Comparison of ENCODE assay signal across 25 cellular contexts in the genomic region with DNA sequence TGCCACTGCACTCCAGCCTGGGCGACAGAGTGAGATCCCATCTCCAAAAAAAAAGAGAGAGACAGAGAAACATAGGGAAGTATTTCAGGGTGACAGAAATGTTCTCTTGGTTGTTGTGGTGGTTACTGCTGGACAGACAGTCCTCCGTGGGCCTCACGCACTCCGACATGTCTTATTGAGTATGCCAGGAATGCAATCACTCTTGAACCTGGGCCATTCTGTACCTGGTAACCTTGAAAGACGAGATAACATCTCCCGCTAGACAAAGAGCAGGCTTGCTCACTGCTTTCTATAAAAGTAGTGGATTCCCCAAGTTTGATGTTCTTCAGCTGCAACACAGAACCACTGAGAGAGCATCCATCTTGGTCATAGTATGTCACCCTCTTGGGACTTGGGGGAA. TPM values are rescaled to one million over a fixed set of nuclear protein-coding genes. Genes with fewer than 3 reads are reported as not detected.
DNase-seq lines count a peak whose midpoint lies in the region; ATAC-seq, FAIRE-seq and TF ChIP-seq lines count a peak whose summit lies in the region.
"Had no signal": no experiment of that assay in that cellular context is flagged by ENCODE, and none has a peak within 500 bp of the region (broad histone marks: within the 10 kb centered on the region; RNA-seq: fewer than 3 reads in every experiment).

No MANE protein-coding gene starts in this region.

- H2AFZ ChIP-seq in HepG2 (ENCODE audit: low read length) (no peak overlapping the region), astrocyte (ENCODE audit: low read depth, low read length) (no peak overlapping the region), keratinocyte (ENCODE audit: control insufficient read depth, low read length) (no peak overlapping the region)
- H2AFZ ChIP-seq: PC-9 had no signal

- ATAC-seq in HepG2 (peak; percentile 56), right lobe of liver (no peak), psoas muscle (no peak)
- ATAC-seq in stimulated activated effector memory CD8-positive, alpha-beta T cell treated with anti-CD3 and anti-CD28 coated beads, Interleukin-12 subunit alpha, Interleukin-12 subunit beta, amount 100 ng/mL, for 72 hours: no peak
- ATAC-seq: A549, HCT116, K562 had no signal

- FAIRE-seq in HepG2 (lab: Jason Lieb, UNC) (no peak), astrocyte (lab: Jason Lieb, UNC) (no peak), keratinocyte (lab: Jason Lieb, UNC) (peak; percentile 43)
- FAIRE-seq: A549, D721Med, G401.6, K562 had no signal

- TF ChIP-seq CTCF in HepG2 (CRISPR knock-in tag; IDR thresholded peaks at IDR 0.05) (no peak), right lobe of liver (IDR thresholded peaks at IDR 0.05) (no peak), astrocyte (IDR thresholded peaks at IDR 0.05; ENCODE audit: insufficient read depth, low read depth, low read length) (no peak), keratinocyte (optimal IDR thresholded peaks at IDR 0.05 in 1 of 3, IDR thresholded peaks at IDR 0.05 in 1 of 3, conservative IDR thresholded peaks at IDR 0.05 in 1 of 3; ENCODE audit: extremely low read depth in 1 of 3, insufficient read depth in 2 of 3, low read length in 3 of 3) (no peak), psoas muscle (IDR thresholded peaks at IDR 0.05) (no peak), type B pancreatic cell (conservative IDR thresholded peaks at IDR 0.05) (no peak)

- H3K4me1 Mint-ChIP-seq in astrocyte (ENCODE audit: low read depth, unreplicated experiment) (peaks cover 24% of the 10 kb centered on the region), type B pancreatic cell (ENCODE audit: unreplicated experiment) (peaks cover 37% of the 10 kb centered on the region)
- peaks cover 49% of the 10 kb centered on the region for H3K4me1 Mint-ChIP-seq in stimulated activated effector memory CD8-positive, alpha-beta T cell treated with anti-CD3 and anti-CD28 coated beads, Interleukin-12 subunit alpha, Interleukin-12 subunit beta, amount 100 ng/mL, for 72 hours

- H3K27me3 ChIP-seq in HepG2 (ENCODE audit: control insufficient read depth in 1 of 2, insufficient read depth in 2 of 2, low read length in 2 of 2) (no peaks in the 10 kb centered on the region), right lobe of liver (no peaks in the 10 kb centered on the region), astrocyte (ENCODE audit: insufficient read depth, low read length) (no peaks in the 10 kb centered on the region), keratinocyte (ENCODE audit: control insufficient read depth, extremely low read depth, insufficient read depth, low read length) (no peaks in the 10 kb centered on the region), psoas muscle (ENCODE audit: insufficient read depth in 3 of 3, low read length in 2 of 3) (no peaks in the 10 kb centered on the region)
- H3K27me3 ChIP-seq: BLaER1 treated with 17β-estradiol and CSF1 and Interleukin-3, amounts not matched to agents 10 nM and 100 nM; MG63 had no signal

- POLR2A ChIA-PET in HepG2 (lab: Yijun Ruan, JAX): no interaction called here

- no peak overlapping the region for H3K27ac ChIP-seq in HepG2 (ENCODE audit: extremely low read length, insufficient read depth, low read length)
- H3K27ac ChIP-seq in right lobe of liver: no peak overlapping the region
- no peak overlapping the region for H3K27ac ChIP-seq in astrocyte (ENCODE audit: low read depth, low read length)
- no peak overlapping the region for H3K27ac ChIP-seq in keratinocyte (ENCODE audit: control insufficient read depth, insufficient read depth, low read length)
- no peak overlapping the region for H3K27ac ChIP-seq in psoas muscle
- H3K27ac ChIP-seq: A549; BLaER1 treated with 17β-estradiol and CSF1 and Interleukin-3, amounts not matched to agents 10 nM and 100 nM; PC-9 had no signal

- peak overlapping the region; percentile 9 for H3K4me3 Mint-ChIP-seq in astrocyte (ENCODE audit: unreplicated experiment)
- H3K4me3 Mint-ChIP-seq in stimulated activated effector memory CD8-positive, alpha-beta T cell treated with anti-CD3 and anti-CD28 coated beads, Interleukin-12 subunit alpha, Interleukin-12 subunit beta, amount 100 ng/mL, for 72 hours: no peak overlapping the region
- H3K4me3 Mint-ChIP-seq in type B pancreatic cell: no peak overlapping the region

- TF ChIP-seq EP300 in HepG2 (IDR thresholded peaks at IDR 0.05; ENCODE audit: low read depth in 2 of 2, low read length in 2 of 2): no peak
- TF ChIP-seq EP300 in HepG2 (CRISPR knock-in tag; IDR thresholded peaks at IDR 0.05; ENCODE audit: borderline replicate concordance): no peak

- H3K27ac Mint-ChIP-seq in astrocyte (ENCODE audit: unreplicated experiment) (no peak overlapping the region), type B pancreatic cell (no peak overlapping the region)
- peak overlapping the region; percentile 53 for H3K27ac Mint-ChIP-seq in stimulated activated effector memory CD8-positive, alpha-beta T cell treated with anti-CD3 and anti-CD28 coated beads, Interleukin-12 subunit alpha, Interleukin-12 subunit beta, amount 100 ng/mL, for 72 hours
- H3K27ac Mint-ChIP-seq: CD4-positive, alpha-beta T cell had no signal

- 91% methylated on average over 6 of the region's 6 CpGs for WGBS in HepG2 (ENCODE audit: low lambda C conversion rate)
- WGBS in right lobe of liver (ENCODE audit: insufficient coverage, low coverage, low lambda C conversion rate, missing lambda C conversion rate): 83% methylated on average over 6 of the region's 6 CpGs
- WGBS in psoas muscle, 3 donors: 72 to 76% (median 75%) methylated on average over 6 of the region's 6 CpGs

- peaks cover 29% of the 10 kb centered on the region for H3K4me1 ChIP-seq in HepG2 (ENCODE audit: insufficient read depth, low read length)
- peaks cover 0 to 23% (median 9%) of the 10 kb centered on the region in 4 donors for H3K4me1 ChIP-seq in right lobe of liver
- H3K4me1 ChIP-seq in astrocyte (ENCODE audit: insufficient read depth, low read length): peaks cover 14% of the 10 kb centered on the region
- H3K4me1 ChIP-seq in keratinocyte (ENCODE audit: control insufficient read depth, extremely low read depth, insufficient read depth, low read length): peaks cover 40% of the 10 kb centered on the region
- peaks cover 57% of the 10 kb centered on the region for H3K4me1 ChIP-seq in psoas muscle

- peak; percentile 57 for DNase-seq in HepG2 (ENCODE audit: low spot score)
- no peak for DNase-seq in right lobe of liver
- DNase-seq in astrocyte (ENCODE audit: low read depth): no peak
- DNase-seq in keratinocyte (ENCODE audit: low read depth, low spot score): no peak
- no peak for DNase-seq in stimulated activated effector memory CD8-positive, alpha-beta T cell treated with anti-CD3 and anti-CD28 coated beads, Interleukin-12 subunit alpha, Interleukin-12 subunit beta, amount 100 ng/mL, for 72 hours (ENCODE audit: low spot score in 2 of 2)
- DNase-seq in psoas muscle: no peak
- no peak for DNase-seq in type B pancreatic cell (ENCODE audit: extremely low spot score, unreplicated experiment)
- DNase-seq in posterior vena cava (ENCODE audit: low spot score): no peak
- DNase-seq: AML-193; CD4-positive, alpha-beta T cell; DMS53; Kasumi-1; MG63; NCI-H1105 treated with DMSO at 0.1 percent for 48 hours; NCI-H146; NCI-H1930; NCI-H526 treated with DMSO at 0.1 percent for 48 hours; PC-9; SHP77 had no signal

- dilution Hi-C loops in keratinocyte (cut with MboI; ENCODE audit: extremely low pct_ligation_motif_present, low sequenced_read_pairs): no loop called here

- H3K4me3 ChIP-seq in HepG2 (replicated peaks in 1 of 3; ENCODE audit: insufficient read depth in 1 of 3, low read depth in 2 of 3, low read length in 3 of 3): no peak overlapping the region
- H3K4me3 ChIP-seq in right lobe of liver: no peak overlapping the region
- H3K4me3 ChIP-seq in astrocyte (ENCODE audit: insufficient read depth, low read depth, low read length): no peak overlapping the region
- H3K4me3 ChIP-seq in keratinocyte (ENCODE audit: control insufficient read depth in 2 of 3, extremely low read depth in 1 of 3, insufficient read depth in 2 of 3, low read depth in 1 of 3, low read length in 3 of 3): no peak overlapping the region
- no peak overlapping the region for H3K4me3 ChIP-seq in psoas muscle
- H3K4me3 ChIP-seq: A549; BLaER1 treated with 17β-estradiol and CSF1 and Interleukin-3, amounts not matched to agents 10 nM and 100 nM; K562; MG63; PC-9 had no signal

- TF ChIP-seq POLR2A in HepG2 (IDR thresholded peaks at IDR 0.05; ENCODE audit: insufficient read depth in 1 of 2, low read depth in 2 of 2, low read length in 2 of 2): no peak
- TF ChIP-seq POLR2A in right lobe of liver (IDR thresholded peaks at IDR 0.05): no peak

- peaks cover 29% of the 10 kb centered on the region for H4K20me1 ChIP-seq in HepG2 (ENCODE audit: insufficient read depth, low read length)
- H4K20me1 ChIP-seq in astrocyte (ENCODE audit: insufficient read depth, low read length): peaks cover 91% of the 10 kb centered on the region
- H4K20me1 ChIP-seq in keratinocyte (ENCODE audit: control insufficient read depth, extremely low read depth, insufficient read depth, low read length): no peaks in the 10 kb centered on the region

- intact Hi-C loops in HepG2 (cut with micrococcal nuclease; ENCODE audit: unreplicated experiment): no loop called here
- intact Hi-C loops in right lobe of liver (cut with DNase I): no loop called here
- intact Hi-C loops in psoas muscle (cut with DNase I): loop anchor here in 1 of 2 donors (10.0 kb wide), 1 partner anchor 277 kb away; the partner anchor contains the start of gene NANOS1
- intact Hi-C loops in posterior vena cava (cut with DNase I): no loop called here

- peaks cover 2% of the 10 kb centered on the region for H3K9me3 Mint-ChIP-seq in astrocyte (ENCODE audit: unreplicated experiment)
- H3K9me3 Mint-ChIP-seq in stimulated activated effector memory CD8-positive, alpha-beta T cell treated with anti-CD3 and anti-CD28 coated beads, Interleukin-12 subunit alpha, Interleukin-12 subunit beta, amount 100 ng/mL, for 72 hours: no peaks in the 10 kb centered on the region
- peaks cover 7% of the 10 kb centered on the region for H3K9me3 Mint-ChIP-seq in type B pancreatic cell
- H3K9me3 Mint-ChIP-seq: CD4-positive, alpha-beta T cell had no signal

- H3K36me3 ChIP-seq in HepG2 (replicated peaks in 1 of 2; ENCODE audit: control insufficient read depth in 1 of 2, insufficient read depth in 2 of 2, low read length in 2 of 2) (peaks cover 1 to 11% of the 10 kb centered on the region in 2 experiments; a peak in 3 of 5 replicates), right lobe of liver (no peaks in the 10 kb centered on the region), astrocyte (ENCODE audit: insufficient read depth, low read length) (no peaks in the 10 kb centered on the region), keratinocyte (ENCODE audit: control insufficient read depth in 2 of 2, extremely low read depth in 1 of 2, insufficient read depth in 2 of 2, low read length in 2 of 2) (peaks cover 5 to 7% of the 10 kb centered on the region in 2 experiments), psoas muscle (ENCODE audit: insufficient read depth in 1 of 2, low read depth in 1 of 2) (no peaks in the 10 kb centered on the region)

- H3K4me2 ChIP-seq in HepG2 (ENCODE audit: low read depth, low read length): no peak overlapping the region
- no peak overlapping the region for H3K4me2 ChIP-seq in astrocyte (ENCODE audit: low read length)
- H3K4me2 ChIP-seq in keratinocyte (ENCODE audit: control insufficient read depth, extremely low read depth, insufficient read depth, low read depth, low read length): no peak overlapping the region
- H3K4me2 ChIP-seq: A549; BLaER1 treated with 17β-estradiol and CSF1 and Interleukin-3, amounts not matched to agents 10 nM and 100 nM; PC-9 had no signal

- BruUV-seq in HepG2 (replicated peaks; lab: Mats Ljungman, UMichigan): no TSS peak

- no peak for TF ChIP-seq RAD21 in HepG2 (CRISPR knock-in tag; IDR thresholded peaks at IDR 0.05)

- CTCF ChIA-PET in HepG2 (lab: Yijun Ruan, JAX; ENCODE audit: low intra/inter-chr PET ratio, low total read pairs): no interaction called here

- H3K79me2 ChIP-seq in HepG2 (ENCODE audit: insufficient read depth, low read length): peaks cover 93% of the 10 kb centered on the region
- peaks cover 97% of the 10 kb centered on the region for H3K79me2 ChIP-seq in astrocyte (ENCODE audit: insufficient read depth, low read length)
- peaks cover 95% of the 10 kb centered on the region for H3K79me2 ChIP-seq in keratinocyte (ENCODE audit: control insufficient read depth, insufficient read depth, low read length)

- no peaks in the 10 kb centered on the region for H3K9me1 ChIP-seq in keratinocyte (ENCODE audit: control insufficient read depth, extremely low read depth, insufficient read depth, low read length)

- H3K27me3 Mint-ChIP-seq in astrocyte (ENCODE audit: low read depth, unreplicated experiment) (no peaks in the 10 kb centered on the region), type B pancreatic cell (no peaks in the 10 kb centered on the region)
- H3K27me3 Mint-ChIP-seq: CD4-positive, alpha-beta T cell had no signal

- in situ Hi-C loops in HepG2 (cut with HindIII; ENCODE audit: extremely low pct_ligation_motif_present, low pct_unique_long_range_greater_than_20kb): no loop called here

- H3K9me3 ChIP-seq in HepG2 (ENCODE audit: low read length) (no peaks in the 10 kb centered on the region), right lobe of liver (no peaks in the 10 kb centered on the region), astrocyte (ENCODE audit: insufficient read depth, low read depth, low read length) (no peaks in the 10 kb centered on the region), keratinocyte (ENCODE audit: control insufficient read depth, low read depth, low read length) (no peaks in the 10 kb centered on the region), psoas muscle (no peaks in the 10 kb centered on the region)
- H3K9me3 ChIP-seq: A549, MG63 had no signal

- H3K36me3 Mint-ChIP-seq in astrocyte (ENCODE audit: low read depth, unreplicated experiment): peaks cover 7% of the 10 kb centered on the region
- H3K36me3 Mint-ChIP-seq in stimulated activated effector memory CD8-positive, alpha-beta T cell treated with anti-CD3 and anti-CD28 coated beads, Interleukin-12 subunit alpha, Interleukin-12 subunit beta, amount 100 ng/mL, for 72 hours: peaks cover 8% of the 10 kb centered on the region
- H3K36me3 Mint-ChIP-seq in type B pancreatic cell: peaks cover 36% of the 10 kb centered on the region

- H3K9ac ChIP-seq in HepG2 (ENCODE audit: insufficient read depth, low read depth, low read length) (no peak overlapping the region), astrocyte (ENCODE audit: low read length) (no peak overlapping the region), keratinocyte (ENCODE audit: control insufficient read depth, extremely low read depth, insufficient read depth, low read length) (no peak overlapping the region)
- H3K9ac ChIP-seq: BLaER1 treated with 17β-estradiol and CSF1 and Interleukin-3, amounts not matched to agents 10 nM and 100 nM had no signal

RNA-seq across cellular contexts. Expression of gene CACUL1, which starts 6.7 kb away (rescaled TPM):
- total RNA-seq in HepG2 (2016; rRNA removed; fragmentation: Illumina TruSeq; extraction: Trizol): 31.0 and 43.6 TPM in 2 replicates
- 9.3 and 13.6 TPM in 2 replicates for total RNA-seq in HepG2 (2016; cell fraction: cytosol; rRNA removed; fragmentation: Illumina TruSeq; extraction: Trizol; ENCODE audit: low read depth)
- 29.9 and 40.9 TPM in 2 replicates for total RNA-seq in HepG2 (2016; cell fraction: insoluble cytoplasmic fraction; rRNA removed; fragmentation: Illumina TruSeq; extraction: Trizol)
- total RNA-seq in HepG2 (2016; cell fraction: membrane; rRNA removed; fragmentation: Illumina TruSeq; extraction: Trizol): 23.6 and 25.5 TPM in 2 replicates
- total RNA-seq in HepG2 (2016; cell fraction: nucleus; rRNA removed; fragmentation: Illumina TruSeq; extraction: Trizol): 35.3 and 37.2 TPM in 2 replicates
- 10.6 and 14.2 TPM in 2 replicates for polyA plus RNA-seq in HepG2 (2011; rRNA removed)
- 3.9 and 5.9 TPM in 2 replicates for polyA plus RNA-seq in HepG2 (2011; cell fraction: cytosol; rRNA removed)
- 6.9 and 7.8 TPM in 2 replicates for polyA plus RNA-seq in HepG2 (2011; cell fraction: nucleus; rRNA removed)
- 8.3 and 12.1 TPM in 2 replicates for polyA plus RNA-seq in HepG2 (2012)
- polyA plus RNA-seq in HepG2 (2016; cell fraction: cytosol; fragmentation: Illumina TruSeq; extraction: Trizol; ENCODE audit: low read depth): 2.5 and 3.3 TPM in 2 replicates
- 18.3 and 18.5 TPM in 2 replicates for polyA plus RNA-seq in HepG2 (2016; cell fraction: insoluble cytoplasmic fraction; fragmentation: Illumina TruSeq; extraction: Trizol; ENCODE audit: low read depth)
- 7.7 and 8.5 TPM in 2 replicates for polyA plus RNA-seq in HepG2 (2016; cell fraction: membrane; fragmentation: Illumina TruSeq; extraction: Trizol; ENCODE audit: low read depth)
- 15.3 and 21.2 TPM in 2 replicates for polyA plus RNA-seq in HepG2 (2016; cell fraction: nucleus; fragmentation: Illumina TruSeq; extraction: Trizol; ENCODE audit: insufficient read depth, low read depth)
- 11.8 and 27.1 TPM in 2 replicates for polyA minus RNA-seq in HepG2 (2011; rRNA and poly(A)+ RNA removed; ENCODE audit: low replicate concordance)
- 18.8 and 27.1 TPM in 2 replicates for polyA minus RNA-seq in HepG2 (2011; cell fraction: cytosol; rRNA and poly(A)+ RNA removed)
- 35.0 and 37.0 TPM in 2 replicates for polyA minus RNA-seq in HepG2 (2011; cell fraction: nucleus; rRNA and poly(A)+ RNA removed)
- 10 to 100 TPM; 15.5 to 26.4 (median 17.8) TPM for total RNA-seq in right lobe of liver
- total RNA-seq in astrocyte: 49.9 and 52.4 TPM in 2 replicates
- polyA plus RNA-seq in keratinocyte: 19.5 to 36.5 TPM (median 20.1 TPM) in 3 replicates
- polyA plus RNA-seq in keratinocyte (2011; ENCODE audit: low read depth): 17.7 TPM
- polyA plus RNA-seq in keratinocyte (2011; cell fraction: cytosol; rRNA removed): 12.9 and 20.4 TPM in 2 replicates
- 18.4 and 21.2 TPM in 2 replicates for polyA plus RNA-seq in keratinocyte (2011; cell fraction: nucleus; rRNA removed)
- polyA plus RNA-seq in keratinocyte (2012; ENCODE audit: low replicate concordance): 16.3 and 21.8 TPM in 2 replicates
- polyA minus RNA-seq in keratinocyte: 13.2 to 43.8 TPM (median 20.9 TPM) in 3 replicates
- polyA minus RNA-seq in keratinocyte (2011; cell fraction: cytosol; rRNA and poly(A)+ RNA removed): 27.2 TPM
- polyA minus RNA-seq in keratinocyte (2011; cell fraction: nucleus; rRNA and poly(A)+ RNA removed): 29.6 and 42.8 TPM in 2 replicates
- 10 to 100 TPM; 22.1 to 41.0 (median 39.6) TPM for total RNA-seq in psoas muscle
- polyA plus RNA-seq in psoas muscle: 10 to 100 TPM in 1 of 3 donors, 1 to 10 TPM in 2; 5.9 to 21.2 (median 8.0) TPM
- 42.9 and 50.8 TPM in 2 replicates for total RNA-seq in type B pancreatic cell (ENCODE audit: low replicate concordance)
- 10 to 100 TPM; 32.3 to 36.8 TPM for total RNA-seq in posterior vena cava
